Comparison of ENCODE assay signal across 12 cellular contexts in genomic region chr2:238449909-238450417, GRCh38. TPM values are rescaled to one million over a fixed set of nuclear protein-coding genes. Genes with fewer than 3 reads are reported as not detected.
DNase-seq lines count a peak whose midpoint lies in the region; ATAC-seq and TF ChIP-seq lines count a peak whose summit lies in the region.
"Had no signal": no experiment of that assay in that cellular context is flagged by ENCODE, and none has a peak within 500 bp of the region (broad histone marks: within the 10 kb centered on the region; RNA-seq: fewer than 3 reads in every experiment).

No MANE protein-coding gene starts in this region.

- DNase-seq in T-helper 2 cell treated with Interferon-gamma antibody and Interleukin-4, amounts not matched to agents 5 μg/mL and 100 μg/mL, for 36 hours (ENCODE audit: low spot score): peak; percentile 1
- DNase-seq in T-helper 2 cell: no peak
- peak; percentile 92 for DNase-seq in cerebellar cortex (ENCODE audit: low spot score)
- DNase-seq in lower leg skin (ENCODE audit: low spot score in 2 of 2): peak; percentile 88 to 96
- DNase-seq in transverse colon: peak; percentile 54
- DNase-seq in stimulated activated CD4-positive, alpha-beta T cell treated with anti-CD3 and anti-CD28 coated beads, Interleukin-4, amount 100 ng/mL, for 4 hours: no peak
- no peak for DNase-seq in NCI-H446 treated with DMSO at 0.1 percent for 48 hours (lab: John Stamatoyannopoulos, UW)
- DNase-seq: ACHN; activated CD4-positive, alpha-beta T cell treated with anti-CD3 and anti-CD28 coated beads for 1 hour; esophagus squamous epithelium; NK-92 treated with Interleukin-12 subunit alpha and Interleukin-12 subunit beta, amount 100 ng/mL, for 24 hours had no signal

- peak overlapping the region; percentile 7 for H3K27ac Mint-ChIP-seq in T-helper 2 cell treated with Interferon-gamma antibody and Interleukin-4, amounts not matched to agents 5 μg/mL and 100 μg/mL, for 36 hours

- no peaks in the 10 kb centered on the region for H3K27me3 Mint-ChIP-seq in T-helper 2 cell treated with Interferon-gamma antibody and Interleukin-4, amounts not matched to agents 5 μg/mL and 100 μg/mL, for 36 hours (ENCODE audit: low read depth)

- H3K4me3 Mint-ChIP-seq in T-helper 2 cell treated with Interferon-gamma antibody and Interleukin-4, amounts not matched to agents 5 μg/mL and 100 μg/mL, for 36 hours: no peak overlapping the region

- H3K27ac ChIP-seq in transverse colon: peak overlapping the region in 3 of 4 donors; percentile 5 to 51 (median 43)

- H3K9me3 ChIP-seq in transverse colon: no peaks in the 10 kb centered on the region
- H3K9me3 ChIP-seq: esophagus squamous epithelium had no signal

- H3K36me3 ChIP-seq in transverse colon: peaks cover 0 to 46% (median 12%) of the 10 kb centered on the region in 4 donors

- TF ChIP-seq POLR2A in lower leg skin (IDR thresholded peaks at IDR 0.05) (no peak), transverse colon (IDR thresholded peaks at IDR 0.05) (no peak)

- H3K4me1 ChIP-seq in transverse colon: no peaks in the 10 kb centered on the region

- peaks cover 64% of the 10 kb centered on the region for H3K36me3 Mint-ChIP-seq in T-helper 2 cell treated with Interferon-gamma antibody and Interleukin-4, amounts not matched to agents 5 μg/mL and 100 μg/mL, for 36 hours (ENCODE audit: low read depth)

- WGBS in lower leg skin, 2 donors: 70 to 79% methylated on average over 9 of the region's 9 CpGs
- 72 to 87% methylated on average over 3 to 9 of the region's 9 CpGs for WGBS in transverse colon (ENCODE audit: low coverage in 1 of 2), 2 donors

- no peaks in the 10 kb centered on the region for H3K4me1 Mint-ChIP-seq in T-helper 2 cell treated with Interferon-gamma antibody and Interleukin-4, amounts not matched to agents 5 μg/mL and 100 μg/mL, for 36 hours (ENCODE audit: low read depth)

- TF ChIP-seq CTCF in lower leg skin (IDR thresholded peaks at IDR 0.05) (peak in 1 of 3 donors; percentile 52), transverse colon (IDR thresholded peaks at IDR 0.05) (no peak)

- no peaks in the 10 kb centered on the region for H3K27me3 ChIP-seq in transverse colon
- H3K27me3 ChIP-seq: esophagus squamous epithelium had no signal

- H3K4me3 ChIP-seq in lower leg skin (ENCODE audit: low read depth, poor library complexity, severe bottlenecking): no peak overlapping the region
- H3K4me3 ChIP-seq in transverse colon: no peak overlapping the region
- H3K4me3 ChIP-seq: esophagus squamous epithelium had no signal

- in situ Hi-C loops in transverse colon (cut with MboI; ENCODE audit: low pct_ligation_motif_present in 1 of 4, low pct_unique_long_range_greater_than_20kb in 1 of 4, low sequenced_read_pairs in 3 of 4): loop anchor here in 1 of 4 donors (10.0 kb wide), 1 partner anchor 65 kb away; no protein-coding TSS in a partner anchor

- intact Hi-C loops in lower leg skin (cut with DNase I; ENCODE audit: low total_unique reads): no loop called here
- intact Hi-C loops in transverse colon (cut with DNase I; ENCODE audit: low total_unique reads): no loop called here

- no peak for ATAC-seq in HG03520 (IDR thresholded peaks at IDR 0.05; ENCODE audit: unreplicated experiment)

- peaks cover 5% of the 10 kb centered on the region for H3K9me3 Mint-ChIP-seq in T-helper 2 cell treated with Interferon-gamma antibody and Interleukin-4, amounts not matched to agents 5 μg/mL and 100 μg/mL, for 36 hours

- no peak for TF ChIP-seq EP300 in transverse colon (IDR thresholded peaks at IDR 0.05; ENCODE audit: low read depth)

RNA-seq across cellular contexts. Expression of gene ASB1, which starts 23.2 kb away (rescaled TPM):
- total RNA-seq in lower leg skin: 10 to 100 TPM; 16.6 to 32.9 (median 21.0) TPM
- 10 to 100 TPM in 3 of 4 donors, 1 to 10 TPM in 1; 9.4 to 48.3 (median 17.2) TPM for total RNA-seq in transverse colon

Comparison
In these comparisons a context has a peak if more than half of its experiments do, and no peak if none do; other contexts are left out.
1. DNase-seq: peak in T-helper 2 cell treated with Interferon-gamma antibody and Interleukin-4, amounts not matched to agents 5 μg/mL and 100 μg/mL, for 36 hours (single experiment), cerebellar cortex (single experiment), lower leg skin (2 of 2) and transverse colon (single experiment); none in T-helper 2 cell (0 of 5), stimulated activated CD4-positive, alpha-beta T cell treated with anti-CD3 and anti-CD28 coated beads, Interleukin-4, amount 100 ng/mL, for 4 hours (0 of 2) and NCI-H446 treated with DMSO at 0.1 percent for 48 hours (single experiment).